In the genomic region with DNA sequence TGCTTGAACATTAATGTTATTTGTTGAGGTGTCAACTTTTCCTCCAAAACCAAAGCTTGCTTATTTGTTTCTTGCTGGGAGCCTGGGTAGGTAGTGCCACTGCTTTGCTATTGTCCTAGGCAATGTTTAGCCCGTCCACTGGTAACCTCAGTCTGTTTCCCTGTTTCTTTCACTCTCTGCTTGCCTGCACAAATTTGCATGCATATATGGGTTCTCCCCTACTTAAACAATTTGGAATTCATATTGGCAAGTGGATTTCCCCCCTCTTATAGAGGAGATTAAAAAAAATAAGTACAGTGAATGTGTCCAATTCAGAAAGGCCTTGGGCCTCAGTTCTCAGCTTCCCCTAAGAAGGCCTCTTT, we compare ENCODE assay signal across 17 cellular contexts. TPM values are rescaled to one million over a fixed set of nuclear protein-coding genes. Genes with fewer than 3 reads are reported as not detected.
DNase-seq lines count a peak whose midpoint lies in the region; ATAC-seq, FAIRE-seq and TF ChIP-seq lines count a peak whose summit lies in the region.
"Had no signal": no experiment of that assay in that cellular context is flagged by ENCODE, and none has a peak within 500 bp of the region (broad histone marks: within the 10 kb centered on the region; RNA-seq: fewer than 3 reads in every experiment).

No MANE protein-coding gene starts in this region.

- CTCF ChIA-PET in H1 (lab: Charles Lee; ENCODE audit: partially characterized antibody), result interaction anchor here (0.6 to 1.6 kb wide), 7 partner anchors 30 to 630 kb away, joined by 3 to 4 read pairs (median 3); no protein-coding TSS in a partner anchor

- H4K91ac ChIP-seq in H1 (replicated peaks; ENCODE audit: insufficient read length, low read length), result no peak overlapping the region

- H2BK15ac ChIP-seq in H1 (ENCODE audit: low read length), result no peak overlapping the region

- H2BK20ac ChIP-seq in H1 (ENCODE audit: low read length), result no peak overlapping the region

- TF ChIP-seq POLR2A in H1 (IDR thresholded peaks at IDR 0.05; ENCODE audit: control extremely low read depth in 1 of 2, low read depth in 2 of 2, low read length in 2 of 2), result no peak

- H3K4me2 ChIP-seq in H1 (ENCODE audit: insufficient read depth in 1 of 2, low read depth in 2 of 2, low read length in 2 of 2), result 0 out of 4 replicates have a peak overlapping the region, but pooled peaks of 1 of the 2 experiments have one; percentile 38

- H2BK5ac ChIP-seq in H1 (ENCODE audit: low read depth, low read length), result no peak overlapping the region

- no peak overlapping the region for H2BK12ac ChIP-seq in H1 (ENCODE audit: low read depth, low read length)

- H3K9me3 Mint-ChIP-seq in mesothelial cell of epicardium, result no peaks in the 10 kb centered on the region
- H3K9me3 Mint-ChIP-seq: activated CD8-positive, alpha-beta T cell treated with anti-CD3 and anti-CD28 coated beads for 36 hours; HFFc6; IgD-negative memory B cell had no signal

- H3K9me3 ChIP-seq in HUES48 (ENCODE audit: control insufficient read depth, insufficient read depth, low read length) (no peaks in the 10 kb centered on the region), H1 (ENCODE audit: insufficient read depth in 2 of 2, low read depth in 1 of 2, low read length in 1 of 2) (no peaks in the 10 kb centered on the region)

- TF ChIP-seq RAD21 in H1 (IDR thresholded peaks at IDR 0.05 in 1 of 2, conservative IDR thresholded peaks at IDR 0.05 in 1 of 2; ENCODE audit: low read depth in 2 of 2, low read length in 2 of 2), result no peak

- ATAC-seq in HG02884 (IDR thresholded peaks at IDR 0.05; ENCODE audit: unreplicated experiment), result no peak
- ATAC-seq: activated CD8-positive, alpha-beta T cell treated with anti-CD3 and anti-CD28 coated beads for 36 hours had no signal

- H3K4me3 ChIP-seq in HUES48 (ENCODE audit: low read depth, low read length) (no peak overlapping the region), H1 (ENCODE audit: extremely low read depth in 1 of 4, insufficient read depth in 2 of 4, low read depth in 3 of 4, low read length in 4 of 4) (no peak overlapping the region), skin epidermis (no peak overlapping the region)

- no peak overlapping the region for H3K23ac ChIP-seq in H1 (ENCODE audit: insufficient read length)

- peak overlapping the region; percentile 6 for H3K4me3 Mint-ChIP-seq in mesothelial cell of epicardium
- H3K4me3 Mint-ChIP-seq: activated CD8-positive, alpha-beta T cell treated with anti-CD3 and anti-CD28 coated beads for 36 hours; HFFc6; IgD-negative memory B cell had no signal

- H3K9ac ChIP-seq in HUES48 (ENCODE audit: low read depth, low read length), result no peak overlapping the region
- H3K9ac ChIP-seq in H1 (replicated peaks in 1 of 4; ENCODE audit: extremely low read depth in 1 of 4, low read depth in 3 of 4, low read length in 3 of 4), result no peak overlapping the region

- H2BK120ac ChIP-seq in H1 (replicated peaks; ENCODE audit: low read depth, low read length), result no peak overlapping the region

- H2AK5ac ChIP-seq in H1 (ENCODE audit: low read depth, low read length), result no peak overlapping the region

- H3K23me2 ChIP-seq in H1 (ENCODE audit: low read depth, low read length), result no peaks in the 10 kb centered on the region; the same call in 1 of the 2 replicates

- TF ChIP-seq CTCF in H1 (IDR thresholded peaks at IDR 0.05; ENCODE audit: control extremely low read depth in 1 of 3, insufficient read depth in 1 of 3, low read depth in 1 of 3, low read length in 3 of 3), result no peak
- TF ChIP-seq CTCF in mesothelial cell of epicardium (IDR thresholded peaks at IDR 0.05; ENCODE audit: unreplicated experiment), result no peak

- H3K18ac ChIP-seq in H1 (ENCODE audit: extremely low read depth, low read length), result peak overlapping the region; percentile 9; the same call in 1 of the 2 replicates

- POLR2A ChIA-PET in H1 (lab: Charles Lee; ENCODE audit: partially characterized antibody), result no interaction called here

- H3K4me1 ChIP-seq in HUES48 (ENCODE audit: control insufficient read depth, insufficient read depth, low read length) (peaks cover 19% of the 10 kb centered on the region), H1 (replicated peaks in 1 of 4; ENCODE audit: control insufficient read depth in 3 of 4, insufficient read depth in 4 of 4, low read length in 3 of 4) (peaks cover 2 to 16% (median 9%) of the 10 kb centered on the region in 4 experiments; a peak in 6 of 7 replicates)

- no peaks in the 10 kb centered on the region for H3K79me1 ChIP-seq in H1 (ENCODE audit: low read depth, low read length)

- 76% methylated on average over 1 of the region's 1 CpG; no CpG with 5 or more reads in 1 of the 2 experiments for WGBS in H1 (ENCODE audit: extremely low coverage in 1 of 2, insufficient coverage in 1 of 2, insufficient read length in 1 of 2, insufficient replicate concordance in 2 of 2, low coverage in 1 of 2, low lambda C conversion rate in 2 of 2, missing lambda C conversion rate in 1 of 2), 2 experiments

- peaks cover 19% of the 10 kb centered on the region for H3K4me1 Mint-ChIP-seq in mesothelial cell of epicardium
- H3K4me1 Mint-ChIP-seq: IgD-negative memory B cell had no signal

- H3K27ac ChIP-seq in HUES48 (ENCODE audit: low read depth, low read length), result peak overlapping the region; percentile 54
- H3K27ac ChIP-seq in H1 (ENCODE audit: low read depth, low read length), result 0 out of 2 replicates have a peak overlapping the region, but pooled peaks have one; percentile 3
- peak overlapping the region in 18 of 21 experiments; percentile 18 to 78 (median 65) for H3K27ac ChIP-seq in skin epidermis
- H3K27ac ChIP-seq: epithelial cell of prostate had no signal

- H3K79me2 ChIP-seq in H1 (ENCODE audit: control insufficient read depth in 1 of 2, insufficient read depth in 2 of 2, low read length in 2 of 2), result no peaks in the 10 kb centered on the region

- H3K4ac ChIP-seq in H1 (replicated peaks; ENCODE audit: insufficient read length, low read depth, low read length), result no peak overlapping the region

- H3K36me3 Mint-ChIP-seq in mesothelial cell of epicardium, result peaks cover 4% of the 10 kb centered on the region

- H4K5ac ChIP-seq in H1 (ENCODE audit: insufficient read length, low read depth, low read length), result no peak overlapping the region

- no peak overlapping the region for H3K56ac ChIP-seq in H1 (replicated peaks; ENCODE audit: insufficient read length, low read depth, low read length)

- no peak for FAIRE-seq in H1 (lab: Jason Lieb, UNC)

- no peaks in the 10 kb centered on the region for H3K36me3 ChIP-seq in HUES48 (ENCODE audit: control insufficient read depth, insufficient read depth, low read length)
- no peaks in the 10 kb centered on the region for H3K36me3 ChIP-seq in H1 (ENCODE audit: control insufficient read depth in 2 of 4, insufficient read depth in 4 of 4, low read length in 3 of 4)

- H4K8ac ChIP-seq in H1 (ENCODE audit: extremely low read depth, insufficient read depth, low read length), result no peak overlapping the region

- H2AFZ ChIP-seq in H1 (ENCODE audit: low read length), result peak overlapping the region; percentile 95; the same call in 1 of the 2 replicates

- TF ChIP-seq EP300 in H1 (IDR thresholded peaks at IDR 0.05; ENCODE audit: borderline replicate concordance in 1 of 2, low read depth in 2 of 2, low read length in 2 of 2), result no peak

- no peak overlapping the region for H3K14ac ChIP-seq in H1 (ENCODE audit: insufficient read length)

- H4K20me1 ChIP-seq in H1 (replicated peaks in 1 of 2; ENCODE audit: control insufficient read depth in 1 of 2, insufficient read depth in 2 of 2, low read length in 2 of 2), result no peaks in the 10 kb centered on the region

- H3K27me3 Mint-ChIP-seq in mesothelial cell of epicardium (ENCODE audit: low read depth), result no peaks in the 10 kb centered on the region

- H3K27ac Mint-ChIP-seq in mesothelial cell of epicardium, result no peak overlapping the region
- H3K27ac Mint-ChIP-seq: activated CD8-positive, alpha-beta T cell treated with anti-CD3 and anti-CD28 coated beads for 36 hours; HFFc6; IgD-negative memory B cell had no signal

- H3K27me3 ChIP-seq in HUES48 (ENCODE audit: control insufficient read depth, insufficient read depth, low read length), result no peaks in the 10 kb centered on the region
- no peaks in the 10 kb centered on the region for H3K27me3 ChIP-seq in H1 (replicated peaks in 1 of 4; ENCODE audit: control insufficient read depth in 3 of 4, extremely low read depth in 1 of 4, insufficient read depth in 3 of 4, low read length in 3 of 4)

- DNase-seq in H1 (ENCODE audit: low read depth in 1 of 2, low spot score in 2 of 2) (no peak), mesothelial cell of epicardium (ENCODE audit: low spot score in 2 of 2, unreplicated experiment in 2 of 2) (no peak), mucosa of gallbladder (ENCODE audit: low spot score) (no peak), COLO668 (lab: John Stamatoyannopoulos, UW; ENCODE audit: unreplicated experiment) (no peak)
- DNase-seq in activated CD8-positive, alpha-beta memory T cell treated with anti-CD3 and anti-CD28 coated beads, Interleukin-2, amount 50 U/mL, for 4 hours, result no peak
- DNase-seq: activated CD8-positive, alpha-beta T cell treated with anti-CD3 and anti-CD28 coated beads for 36 hours; activated effector memory CD4-positive, alpha-beta T cell treated with anti-CD3 and anti-CD28 coated beads, Interleukin-2, amount 50 U/mL, for 16 hours; NCI-H146; NCI-H524 treated with DMSO at 0.1 percent for 48 hours; RPMI8226; stimulated activated CD4-positive, alpha-beta T cell treated with anti-CD3 and anti-CD28 coated beads, Interleukin-15, amount 100 ng/mL, for 24 hours had no signal

TF ChIP-seq in H1, 55 proteins besides CTCF, POLR2A, EP300 and RAD21 (continues in another document):
- TF ChIP-seq FOSL1 (IDR thresholded peaks at IDR 0.05; ENCODE audit: insufficient read depth, low read depth, low read length) (no peak), JUND (IDR thresholded peaks at IDR 0.05; ENCODE audit: low read length) (no peak), CEBPB (IDR thresholded peaks at IDR 0.05; ENCODE audit: low read depth, low read length) (no peak)
- TF ChIP-seq, protein P1, sequence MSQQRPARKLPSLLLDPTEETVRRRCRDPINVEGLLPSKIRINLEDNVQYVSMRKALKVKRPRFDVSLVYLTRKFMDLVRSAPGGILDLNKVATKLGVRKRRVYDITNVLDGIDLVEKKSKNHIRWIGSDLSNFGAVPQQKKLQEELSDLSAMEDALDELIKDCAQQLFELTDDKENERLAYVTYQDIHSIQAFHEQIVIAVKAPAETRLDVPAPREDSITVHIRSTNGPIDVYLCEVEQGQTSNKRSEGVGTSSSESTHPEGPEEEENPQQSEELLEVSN (IDR thresholded peaks at IDR 0.05), result no peak

RNA-seq across cellular contexts. Expression of a gene that starts 45.0 kb away (rescaled TPM):
- 6.0 and 6.9 TPM in 2 replicates for total RNA-seq in H1 (2021; fragmentation: NEBNext Ultra II Directional; extraction: Animal tissue kit (Norgen Biotek cat#: 25700))
- polyA plus RNA-seq in H1 (2011; rRNA removed), result 9.3 and 10.6 TPM in 2 replicates
- polyA plus RNA-seq in H1 (2011; cell fraction: cytosol; rRNA removed), result 10.6 TPM
- polyA plus RNA-seq in H1 (2011; cell fraction: nucleus; rRNA removed), result 25.7 TPM
- 6.0 to 8.6 TPM (median 8.3 TPM) in 4 replicates for polyA plus RNA-seq in H1 (2012, experiment 1 of 2)
- polyA plus RNA-seq in H1 (2012, experiment 2 of 2), result 6.4 TPM
- 5.4 TPM for polyA plus RNA-seq in H1 (2013, experiment 1 of 2)
- polyA plus RNA-seq in H1 (2013, experiment 2 of 2), result 4.9 TPM
- polyA minus RNA-seq in H1 (2011; rRNA and poly(A)+ RNA removed), result 14.2 and 17.4 TPM in 2 replicates
- polyA minus RNA-seq in H1 (2011; cell fraction: cytosol; rRNA and poly(A)+ RNA removed), result 5.9 TPM
- 29.7 TPM for polyA minus RNA-seq in H1 (2011; cell fraction: nucleus; rRNA and poly(A)+ RNA removed)
- total RNA-seq in mesothelial cell of epicardium, result 76.1 to 85.3 TPM (median 79.3 TPM) in 3 replicates
- total RNA-seq in mucosa of gallbladder, result 20.5 TPM

Comparison
In these comparisons a context has a peak if more than half of its experiments do, and no peak if none do; other contexts are left out.
1. H3K27ac ChIP-seq: peak in every context shown above with its lines; median percentile 65 in skin epidermis; 54 in HUES48; 3 in H1.